In genomic region chr20:24772667-24773066, GRCh38 we compare ENCODE assay signal across 22 cellular contexts.
"Had no signal": no experiment of that assay in that cellular context is flagged by ENCODE, and none has a peak within 500 bp of the region (broad histone marks: within the 10 kb centered on the region; RNA-seq: fewer than 3 reads in every experiment).

No MANE protein-coding gene starts in this region.

- H3K79me2 ChIP-seq: parathyroid adenoma had no signal

- H3K9me3 Mint-ChIP-seq: activated T-helper 17 cell treated with anti-CD3 and anti-CD28 coated beads, Interleukin-2, amount 50 U/mL, for 72 hours had no signal

- DNase-seq: activated CD4-positive, alpha-beta T cell treated with anti-CD3 and anti-CD28 coated beads, Interleukin-2, amount 50 U/mL, for 48 hours; activated CD4-positive, CD25-positive, alpha-beta regulatory T cell treated with anti-CD3 and anti-CD28 coated beads, Interleukin-2, amount 50 U/mL, for 72 hours; activated naive CD4-positive, alpha-beta T cell; activated naive CD8-positive, alpha-beta T cell treated with anti-CD3 and anti-CD28 coated beads, Interleukin-2, amount 50 U/mL, for 24 hours; brain microvascular endothelial cell; cortex of kidney; effector CD4-positive, alpha-beta T cell; immature natural killer cell; naive thymus-derived CD4-positive, alpha-beta T cell; sigmoid colon; stimulated activated CD4-positive, alpha-beta T cell treated with anti-CD3 and anti-CD28 coated beads, Interleukin-2, amount 100 ng/mL, for 24 hours; SW 1271; T-helper 2 cell; transverse colon had no signal

- H3K36me3 Mint-ChIP-seq: immature natural killer cell had no signal

- H3K4me3 Mint-ChIP-seq: activated naive CD8-positive, alpha-beta T cell treated with anti-CD3 and anti-CD28 coated beads, Interleukin-2, amount 50 U/mL, for 24 hours; activated T-helper 17 cell treated with anti-CD3 and anti-CD28 coated beads, Interleukin-2, amount 50 U/mL, for 72 hours; central memory CD8-positive, alpha-beta T cell; immature natural killer cell; memory B cell; naive thymus-derived CD4-positive, alpha-beta T cell; stimulated activated naive CD8-positive, alpha-beta T cell treated with anti-CD3 and anti-CD28 coated beads, Interleukin-15, Interleukin-2, amounts not matched to agents 100 ng/mL and 50 ng/mL, for 24 hours had no signal

- H3K4me1 Mint-ChIP-seq: activated T-helper 17 cell treated with anti-CD3 and anti-CD28 coated beads, Interleukin-2, amount 50 U/mL, for 72 hours; central memory CD8-positive, alpha-beta T cell; immature natural killer cell had no signal

- H3K4me3 ChIP-seq: sigmoid colon, suprapubic skin, transverse colon had no signal

- H3K9me3 ChIP-seq: suprapubic skin, transverse colon had no signal

- H3K9ac ChIP-seq: parathyroid adenoma had no signal

- ATAC-seq: activated naive CD8-positive, alpha-beta T cell treated with anti-CD3 and anti-CD28 coated beads, Interleukin-2, amount 50 U/mL, for 24 hours; activated T-helper 17 cell treated with anti-CD3 and anti-CD28 coated beads, Interleukin-2, amount 50 U/mL, for 72 hours; esophagus mucosa; naive thymus-derived CD4-positive, alpha-beta T cell had no signal

- H3K36me3 ChIP-seq: brain microvascular endothelial cell, sigmoid colon, suprapubic skin, transverse colon had no signal

- H2AFZ ChIP-seq: parathyroid adenoma had no signal

- H3K4me1 ChIP-seq: parathyroid adenoma, sigmoid colon, suprapubic skin, transverse colon had no signal

- H3K27ac Mint-ChIP-seq: activated naive CD8-positive, alpha-beta T cell treated with anti-CD3 and anti-CD28 coated beads, Interleukin-2, amount 50 U/mL, for 24 hours; activated T-helper 17 cell treated with anti-CD3 and anti-CD28 coated beads, Interleukin-2, amount 50 U/mL, for 72 hours; immature natural killer cell; memory B cell; naive thymus-derived CD4-positive, alpha-beta T cell; stimulated activated naive CD8-positive, alpha-beta T cell treated with anti-CD3 and anti-CD28 coated beads, Interleukin-15, Interleukin-2, amounts not matched to agents 100 ng/mL and 50 ng/mL, for 24 hours had no signal

- H3K27me3 ChIP-seq: brain microvascular endothelial cell, sigmoid colon had no signal

- H3K27ac ChIP-seq: brain microvascular endothelial cell, parathyroid adenoma, sigmoid colon, suprapubic skin, transverse colon, VCaP had no signal
